8 cellular contexts compared by ENCODE assay signal in the genomic region with DNA sequence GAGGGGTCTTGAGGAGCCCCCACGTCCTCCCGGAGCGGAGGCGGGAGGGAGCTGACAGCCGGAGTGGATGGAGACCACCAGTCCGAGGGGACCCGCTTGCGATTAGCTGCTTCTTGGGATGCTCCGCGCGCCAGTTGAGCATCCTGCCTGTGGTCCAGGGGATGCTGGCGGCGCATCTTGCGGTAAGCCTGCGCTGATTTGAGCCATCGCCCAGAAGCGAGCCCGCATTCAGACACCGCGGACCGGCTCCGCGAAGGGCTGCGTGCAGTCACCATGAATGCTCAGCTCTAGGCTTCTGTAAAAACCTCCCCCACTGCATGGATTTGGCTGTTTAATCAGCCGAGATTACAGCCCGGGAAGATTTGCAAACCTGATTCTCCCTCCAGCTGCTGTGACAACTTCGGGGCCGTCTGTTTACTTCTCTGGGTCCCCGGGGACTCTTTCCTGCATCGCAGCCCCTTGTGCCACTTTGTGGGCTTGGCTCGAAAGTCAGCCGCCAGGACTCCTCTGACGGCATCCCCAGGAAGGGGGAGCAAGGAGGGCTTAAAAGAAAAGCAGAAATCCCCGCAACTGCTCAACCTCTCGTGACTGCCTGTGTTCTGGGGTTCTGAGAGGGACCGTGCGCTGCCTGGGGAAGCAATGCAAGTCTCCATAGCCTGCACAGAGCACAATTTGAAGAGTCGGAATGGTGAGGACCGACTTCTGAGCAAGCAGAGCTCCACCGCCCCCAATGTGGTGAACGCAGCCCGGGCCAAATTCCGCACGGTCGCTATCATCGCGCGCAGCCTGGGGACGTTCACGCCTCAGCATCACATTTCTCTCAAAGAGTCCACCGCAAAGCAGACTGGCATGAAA.
DNase-seq lines count a peak whose midpoint lies in the region; ATAC-seq and TF ChIP-seq lines count a peak whose summit lies in the region.
"Had no signal": no experiment of that assay in that cellular context is flagged by ENCODE, and none has a peak within 500 bp of the region (broad histone marks: within the 10 kb centered on the region; RNA-seq: fewer than 3 reads in every experiment).

No MANE protein-coding gene starts in this region.

- POLR2A ChIA-PET in naive thymus-derived CD8-positive, alpha-beta T cell (lab: Charles Lee), result no interaction called here

- H3K4me1 ChIP-seq in NT2/D1 (ENCODE audit: insufficient read depth, insufficient read length) (peaks cover 9% of the 10 kb centered on the region), endodermal cell (ENCODE audit: control insufficient read depth, insufficient read depth, low read length) (peaks cover 4% of the 10 kb centered on the region)

- no peaks in the 10 kb centered on the region for H3K9me3 Mint-ChIP-seq in endodermal cell
- no peaks in the 10 kb centered on the region for H3K9me3 Mint-ChIP-seq in naive thymus-derived CD8-positive, alpha-beta T cell

- H3K27me3 ChIP-seq in NT2/D1 (ENCODE audit: insufficient read depth, insufficient read length) (peaks cover 65% of the 10 kb centered on the region), endodermal cell (ENCODE audit: control insufficient read depth, insufficient read depth, low read length, poor library complexity, severe bottlenecking) (peaks cover 79% of the 10 kb centered on the region)

- DNase-seq in NT2/D1 (ENCODE audit: low read depth, low spot score) (no peak), endodermal cell (peak; percentile 77), T1000 (lab: John Stamatoyannopoulos, UW) (no peak), HCEC 1CT (no peak)
- DNase-seq in naive thymus-derived CD8-positive, alpha-beta T cell, result peak in 7 of 10 donors; percentile 6 to 63 (median 30)
- no peak for DNase-seq in activated naive CD4-positive, alpha-beta T cell (lab: John Stamatoyannopoulos, UW)

- H3K9me3 ChIP-seq in NT2/D1 (ENCODE audit: insufficient read depth, low read length), result no peaks in the 10 kb centered on the region
- no peaks in the 10 kb centered on the region for H3K9me3 ChIP-seq in endodermal cell (ENCODE audit: control insufficient read depth, low read length)

- H3K9ac ChIP-seq in NT2/D1 (ENCODE audit: insufficient read length, low read depth) (no peak overlapping the region), endodermal cell (ENCODE audit: extremely low read depth, low read length, poor library complexity, severe bottlenecking) (no peak overlapping the region)

- no peak for TF ChIP-seq CTCF in endodermal cell (conservative IDR thresholded peaks at IDR 0.05)

- H3K27ac Mint-ChIP-seq in endodermal cell, result no peak overlapping the region
- H3K27ac Mint-ChIP-seq in naive thymus-derived CD8-positive, alpha-beta T cell, result peak overlapping the region in 1 of 10 donors; percentile 66

- H3K4me3 Mint-ChIP-seq in endodermal cell, result peak overlapping the region; percentile 34
- peak overlapping the region in 9 of 10 donors; percentile 12 to 73 (median 56) for H3K4me3 Mint-ChIP-seq in naive thymus-derived CD8-positive, alpha-beta T cell

- H3K36me3 ChIP-seq in NT2/D1 (ENCODE audit: insufficient read depth, insufficient read length, low read length) (no peaks in the 10 kb centered on the region), endodermal cell (ENCODE audit: control insufficient read depth, insufficient read depth, low read length) (no peaks in the 10 kb centered on the region)

- no peaks in the 10 kb centered on the region for H3K4me1 Mint-ChIP-seq in endodermal cell
- H3K4me1 Mint-ChIP-seq in naive thymus-derived CD8-positive, alpha-beta T cell, result peaks cover 0 to 10% (median 4%) of the 10 kb centered on the region in 4 donors

- no peak overlapping the region for H3K27ac ChIP-seq in endodermal cell (ENCODE audit: low read depth, low read length)
- H3K27ac ChIP-seq: skin epidermis had no signal

- peaks cover 65% of the 10 kb centered on the region for H3K27me3 Mint-ChIP-seq in endodermal cell (ENCODE audit: insufficient read depth)
- H3K27me3 Mint-ChIP-seq in naive thymus-derived CD8-positive, alpha-beta T cell, result peaks cover 37 to 91% (median 46%) of the 10 kb centered on the region in 5 donors

- 12 to 13% methylated on average over 33 to 51 of the region's 51 CpGs for whole genome bisulfite sequencing in endodermal cell (ENCODE audit: insufficient coverage in 1 of 2, insufficient read length in 1 of 2), 2 experiments

- peak; percentile 82 for ATAC-seq in GM21528 (IDR thresholded peaks at IDR 0.05; ENCODE audit: low FRiP score, unreplicated experiment)
- peak; percentile 72 to 84 for ATAC-seq in naive thymus-derived CD8-positive, alpha-beta T cell

- H3K36me3 Mint-ChIP-seq in endodermal cell (ENCODE audit: low read depth), result no peaks in the 10 kb centered on the region
- H3K36me3 Mint-ChIP-seq in naive thymus-derived CD8-positive, alpha-beta T cell, result no peaks in the 10 kb centered on the region

- H3K4me3 ChIP-seq in NT2/D1 (ENCODE audit: insufficient read length, low read depth) (peak overlapping the region; percentile 38), endodermal cell (ENCODE audit: low read length) (peak overlapping the region; percentile 54)

Comparison
In these comparisons a context has a peak if more than half of its experiments do, and no peak if none do; other contexts are left out.
1. DNase-seq: peak in endodermal cell (single experiment) and naive thymus-derived CD8-positive, alpha-beta T cell (7 of 10); none in NT2/D1 (single experiment), T1000 (single experiment), HCEC 1CT (single experiment) and activated naive CD4-positive, alpha-beta T cell (0 of 4).